Comparison of ENCODE assay signal across 10 cellular contexts in genomic region chr12:51907864-51908425, GRCh38. TPM values are rescaled to one million over a fixed set of nuclear protein-coding genes. Genes with fewer than 3 reads are reported as not detected.
DNase-seq lines count a peak whose midpoint lies in the region; ATAC-seq and TF ChIP-seq lines count a peak whose summit lies in the region.
"Had no signal": no experiment of that assay in that cellular context is flagged by ENCODE, and none has a peak within 500 bp of the region (broad histone marks: within the 10 kb centered on the region; RNA-seq: fewer than 3 reads in every experiment).

No MANE protein-coding gene starts in this region.

- H3K4me3 Mint-ChIP-seq in glutamatergic neuron (ENCODE audit: unreplicated experiment), result peak overlapping the region; percentile 68
- no peak overlapping the region for H3K4me3 Mint-ChIP-seq in neural crest cell
- H3K4me3 Mint-ChIP-seq: T-helper 2 cell treated with Interferon-gamma antibody and Interleukin-4, amounts not matched to agents 5 μg/mL and 100 μg/mL, for 36 hours had no signal

- H3K27ac Mint-ChIP-seq in glutamatergic neuron (ENCODE audit: unreplicated experiment) (no peak overlapping the region), neural crest cell (ENCODE audit: unreplicated experiment) (peak overlapping the region; percentile 43)
- H3K27ac Mint-ChIP-seq: T-helper 2 cell treated with Interferon-gamma antibody and Interleukin-4, amounts not matched to agents 5 μg/mL and 100 μg/mL, for 36 hours had no signal

- H3K9me3 Mint-ChIP-seq in glutamatergic neuron (ENCODE audit: unreplicated experiment) (peaks cover 4% of the 10 kb centered on the region), neural crest cell (no peaks in the 10 kb centered on the region)
- H3K9me3 Mint-ChIP-seq: T-helper 2 cell treated with Interferon-gamma antibody and Interleukin-4, amounts not matched to agents 5 μg/mL and 100 μg/mL, for 36 hours had no signal

- DNase-seq in Right ventricle myocardium superior (peak; percentile 37), cardiac septum (ENCODE audit: low spot score) (no peak), glutamatergic neuron (no peak), neural crest cell (ENCODE audit: low read depth, low spot score) (no peak), NCI-H510A (lab: John Stamatoyannopoulos, UW) (no peak), COR-L47 (lab: John Stamatoyannopoulos, UW) (no peak)
- DNase-seq in stimulated activated CD4-positive, alpha-beta T cell treated with anti-CD3 and anti-CD28 coated beads, Interleukin-1b, Interleukin-23, amount 100 ng/mL, for 48 hours, result no peak
- DNase-seq: nucleus accumbens had no signal

- ATAC-seq in Right ventricle myocardium superior (ENCODE audit: poor library complexity) (no peak), GM18517 (IDR thresholded peaks at IDR 0.05; ENCODE audit: unreplicated experiment) (no peak)

- no peaks in the 10 kb centered on the region for H3K36me3 Mint-ChIP-seq in glutamatergic neuron (ENCODE audit: unreplicated experiment)
- no peaks in the 10 kb centered on the region for H3K36me3 Mint-ChIP-seq in neural crest cell (ENCODE audit: low read depth)

- peaks cover 6% of the 10 kb centered on the region for H3K27me3 Mint-ChIP-seq in glutamatergic neuron (ENCODE audit: unreplicated experiment)
- no peaks in the 10 kb centered on the region for H3K27me3 Mint-ChIP-seq in neural crest cell (ENCODE audit: low read depth)

- peaks cover 16% of the 10 kb centered on the region for H3K4me1 Mint-ChIP-seq in glutamatergic neuron (ENCODE audit: low read depth, unreplicated experiment)
- peaks cover 41% of the 10 kb centered on the region for H3K4me1 Mint-ChIP-seq in neural crest cell

- no peak for TF ChIP-seq CTCF in glutamatergic neuron (IDR thresholded peaks at IDR 0.05; ENCODE audit: partially characterized antibody, unreplicated experiment)
- no peak for TF ChIP-seq CTCF in neural crest cell (conservative IDR thresholded peaks at IDR 0.05)

- intact Hi-C loops in Right ventricle myocardium superior (cut with DNase I) (no loop called here), cardiac septum (cut with DNase I) (no loop called here)

RNA-seq across cellular contexts. Expression of gene ACVRL1, which starts 0.6 kb away (rescaled TPM):
- total RNA-seq in Right ventricle myocardium superior (35.1 TPM), cardiac septum (31.1 TPM), glutamatergic neuron (ENCODE audit: unreplicated experiment) (0.39 TPM), neural crest cell (0.14 and 0.49 TPM in 2 replicates)

RNA-seq across cellular contexts. Expression of gene ANKRD33, which starts 20.0 kb away (rescaled TPM):
- total RNA-seq in Right ventricle myocardium superior (not detected), cardiac septum (not detected), glutamatergic neuron (ENCODE audit: unreplicated experiment) (not detected), neural crest cell (not detected in 2 replicates)

RNA-seq across cellular contexts. Expression of gene ACVR1B, which starts 43.6 kb away (rescaled TPM):
- total RNA-seq in Right ventricle myocardium superior (9.7 TPM), cardiac septum (9.3 TPM), glutamatergic neuron (ENCODE audit: unreplicated experiment) (50.2 TPM), neural crest cell (30.5 and 34.3 TPM in 2 replicates)

RNA-seq across cellular contexts. Expression of gene FIGNL2, which starts 59.4 kb away (rescaled TPM):
- total RNA-seq in Right ventricle myocardium superior (0.30 TPM), cardiac septum (0.32 TPM), glutamatergic neuron (ENCODE audit: unreplicated experiment) (107 TPM), neural crest cell (38.0 and 39.7 TPM in 2 replicates)

Comparison
In these comparisons a context has a peak if more than half of its experiments do, and no peak if none do; other contexts are left out.
1. RNA of gene ACVRL1, which starts 0.6 kb away (total RNA-seq): 35.1 TPM in Right ventricle myocardium superior (single experiment) and 31.1 TPM in cardiac septum (single experiment); 0.14 to 0.49 TPM in neural crest cell and 0.39 TPM in glutamatergic neuron (single experiment); every median in the first group is over 10 times any median in the second.